Comparison of ENCODE assay signal across 16 cellular contexts in the genomic region with DNA sequence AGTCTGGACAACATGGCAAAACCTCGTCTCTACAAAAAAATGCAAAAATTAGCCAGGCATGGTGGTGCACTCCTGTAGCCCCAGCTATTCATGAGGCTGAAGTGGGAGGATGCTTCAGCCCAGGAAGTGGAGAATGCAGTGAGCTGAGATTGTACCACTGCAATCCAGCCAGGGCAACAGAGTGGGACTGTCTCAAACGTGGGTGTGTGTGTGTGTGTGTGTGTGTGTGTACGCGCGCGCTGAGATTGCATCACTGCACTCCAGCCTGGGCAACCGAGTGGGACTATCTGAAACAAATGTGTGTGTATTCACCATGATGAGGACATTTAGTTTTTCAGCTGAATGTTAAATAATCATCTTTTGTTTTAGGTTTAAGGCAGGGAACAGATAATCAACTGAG.
"Had no signal": no experiment of that assay in that cellular context is flagged by ENCODE, and none has a peak within 500 bp of the region (broad histone marks: within the 10 kb centered on the region; RNA-seq: fewer than 3 reads in every experiment).

No MANE protein-coding gene starts in this region.

- H3K4me1 Mint-ChIP-seq: activated CD4-positive, alpha-beta T cell treated with anti-CD3 and anti-CD28 coated beads, Interleukin-2, amount 10 ng/mL, durations not matched to agents 24 days and 14 days; brain; central memory CD8-positive, alpha-beta T cell; stimulated activated naive B cell treated with anti-CD40 and anti-IgM and Interleukin-4, amounts not matched to agents 10 μg/mL and 1 μg/mL and 100 μg/mL, for 72 hours had no signal

- DNase-seq: activated CD4-positive, alpha-beta T cell treated with anti-CD3 and anti-CD28 coated beads, Interleukin-2, amount 10 ng/mL, durations not matched to agents 24 days and 14 days; activated CD4-positive, CD25-positive, alpha-beta regulatory T cell; activated CD8-positive, alpha-beta T cell treated with anti-CD3 and anti-CD28 coated beads for 36 hours; activated naive CD4-positive, alpha-beta T cell treated with anti-CD3 and anti-CD28 coated beads for 36 hours; activated T-cell treated with anti-CD3 and anti-CD28 coated beads, Interleukin-2, amount 50 U/mL, for 1 hour; colonic mucosa; left lung; mammary epithelial cell; occipital lobe; stimulated activated naive B cell treated with anti-CD40 and anti-IgM and Interleukin-4, amounts not matched to agents 10 μg/mL and 1 μg/mL and 100 μg/mL, for 72 hours; upper lobe of right lung had no signal

- H3K9me3 ChIP-seq: colonic mucosa, left lung, thoracic aorta, upper lobe of right lung had no signal

- FAIRE-seq: frontal cortex, keratinocyte had no signal

- ATAC-seq: activated CD8-positive, alpha-beta T cell treated with anti-CD3 and anti-CD28 coated beads for 36 hours; left lung; stimulated activated naive B cell treated with anti-CD40 and anti-IgM and Interleukin-4, amounts not matched to agents 10 μg/mL and 1 μg/mL and 100 μg/mL, for 72 hours; upper lobe of right lung had no signal

- H3K4me3 ChIP-seq: colonic mucosa, left lung, thoracic aorta, upper lobe of right lung had no signal

- H3K27me3 Mint-ChIP-seq: activated CD4-positive, alpha-beta T cell treated with anti-CD3 and anti-CD28 coated beads, Interleukin-2, amount 10 ng/mL, durations not matched to agents 24 days and 14 days; activated CD8-positive, alpha-beta T cell treated with anti-CD3 and anti-CD28 coated beads for 36 hours; brain; central memory CD8-positive, alpha-beta T cell; stimulated activated naive B cell treated with anti-CD40 and anti-IgM and Interleukin-4, amounts not matched to agents 10 μg/mL and 1 μg/mL and 100 μg/mL, for 72 hours had no signal

- H3K4me1 ChIP-seq: colonic mucosa, left lung, upper lobe of right lung had no signal

- H3K36me3 ChIP-seq: colonic mucosa had no signal

- H3K9me3 Mint-ChIP-seq: activated CD4-positive, alpha-beta T cell treated with anti-CD3 and anti-CD28 coated beads, Interleukin-2, amount 10 ng/mL, durations not matched to agents 24 days and 14 days; activated CD8-positive, alpha-beta T cell treated with anti-CD3 and anti-CD28 coated beads for 36 hours; activated naive CD4-positive, alpha-beta T cell treated with anti-CD3 and anti-CD28 coated beads for 36 hours; central memory CD8-positive, alpha-beta T cell had no signal

- H3K27ac ChIP-seq: colonic mucosa, left lung, thoracic aorta, upper lobe of right lung had no signal

- H3K27ac Mint-ChIP-seq: activated CD4-positive, alpha-beta T cell treated with anti-CD3 and anti-CD28 coated beads, Interleukin-2, amount 10 ng/mL, durations not matched to agents 24 days and 14 days; activated CD8-positive, alpha-beta T cell treated with anti-CD3 and anti-CD28 coated beads for 36 hours; activated naive CD4-positive, alpha-beta T cell treated with anti-CD3 and anti-CD28 coated beads for 36 hours; stimulated activated naive B cell treated with anti-CD40 and anti-IgM and Interleukin-4, amounts not matched to agents 10 μg/mL and 1 μg/mL and 100 μg/mL, for 72 hours had no signal

- H3K27me3 ChIP-seq: colonic mucosa, left lung, upper lobe of right lung had no signal

- H3K4me3 Mint-ChIP-seq: activated CD4-positive, alpha-beta T cell treated with anti-CD3 and anti-CD28 coated beads, Interleukin-2, amount 10 ng/mL, durations not matched to agents 24 days and 14 days; activated CD8-positive, alpha-beta T cell treated with anti-CD3 and anti-CD28 coated beads for 36 hours; activated naive CD4-positive, alpha-beta T cell treated with anti-CD3 and anti-CD28 coated beads for 36 hours; brain; central memory CD8-positive, alpha-beta T cell; stimulated activated naive B cell treated with anti-CD40 and anti-IgM and Interleukin-4, amounts not matched to agents 10 μg/mL and 1 μg/mL and 100 μg/mL, for 72 hours had no signal
